ENCODE assay signal across 1 cellular context in the genomic region with DNA sequence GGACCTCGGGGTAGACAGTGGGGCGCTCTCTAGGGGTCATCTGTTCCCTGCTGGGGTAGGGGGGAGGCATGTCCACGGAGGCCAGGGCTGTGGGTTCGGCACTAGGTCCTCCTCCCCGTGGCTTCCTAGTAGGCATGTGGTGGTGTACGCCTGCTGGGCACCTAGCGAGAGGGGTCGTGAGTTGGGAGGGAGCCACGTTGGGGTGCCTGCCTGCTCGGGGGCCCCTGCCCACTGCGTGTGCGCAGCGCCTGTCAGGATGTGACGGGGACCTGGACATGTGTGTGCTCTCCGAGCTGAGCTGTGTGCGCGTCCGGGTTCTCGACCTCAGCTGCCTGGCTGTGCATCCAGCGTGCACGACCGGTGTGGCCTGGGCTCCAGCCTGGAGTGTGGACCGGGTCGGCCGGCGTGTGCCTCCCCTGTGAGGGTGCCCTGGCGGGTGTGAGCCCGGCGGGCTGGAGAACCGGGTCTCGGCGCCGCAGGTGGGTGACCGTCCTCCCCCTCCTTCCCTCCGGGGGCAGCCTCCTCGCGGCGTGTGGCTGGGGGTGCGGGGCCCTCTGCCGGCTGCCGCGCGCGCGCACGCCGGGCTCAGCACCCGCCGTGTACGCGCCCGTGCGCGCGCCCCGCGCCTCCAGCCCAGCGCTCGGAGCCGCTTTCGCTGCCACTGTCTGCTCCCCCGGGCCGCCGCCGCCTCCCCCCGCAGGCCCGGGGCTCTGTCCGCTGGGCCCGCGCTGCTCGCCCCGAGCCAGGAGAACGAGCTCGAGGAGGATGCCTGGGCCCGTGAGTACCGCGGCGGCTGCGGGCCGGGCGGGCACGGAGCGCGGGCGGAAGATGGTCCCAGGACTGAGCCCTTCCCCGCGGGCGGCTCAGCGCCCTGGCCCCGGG.
TF ChIP-seq lines count a peak whose summit lies in the region.

A gene with protein sequence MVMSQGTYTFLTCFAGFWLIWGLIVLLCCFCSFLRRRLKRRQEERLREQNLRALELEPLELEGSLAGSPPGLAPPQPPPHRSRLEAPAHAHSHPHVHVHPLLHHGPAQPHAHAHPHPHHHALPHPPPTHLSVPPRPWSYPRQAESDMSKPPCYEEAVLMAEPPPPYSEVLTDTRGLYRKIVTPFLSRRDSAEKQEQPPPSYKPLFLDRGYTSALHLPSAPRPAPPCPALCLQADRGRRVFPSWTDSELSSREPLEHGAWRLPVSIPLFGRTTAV (plus strand): TSS at position 631 of the 882 bp plus-strand sequence. CDS start 8,254 bp downstream, outside the sequence.

TF ChIP-seq in GM12878, 131 proteins besides CTCF, POLR2A, EP300 and RAD21 (continued from another document):
- TF ChIP-seq, protein P1, sequence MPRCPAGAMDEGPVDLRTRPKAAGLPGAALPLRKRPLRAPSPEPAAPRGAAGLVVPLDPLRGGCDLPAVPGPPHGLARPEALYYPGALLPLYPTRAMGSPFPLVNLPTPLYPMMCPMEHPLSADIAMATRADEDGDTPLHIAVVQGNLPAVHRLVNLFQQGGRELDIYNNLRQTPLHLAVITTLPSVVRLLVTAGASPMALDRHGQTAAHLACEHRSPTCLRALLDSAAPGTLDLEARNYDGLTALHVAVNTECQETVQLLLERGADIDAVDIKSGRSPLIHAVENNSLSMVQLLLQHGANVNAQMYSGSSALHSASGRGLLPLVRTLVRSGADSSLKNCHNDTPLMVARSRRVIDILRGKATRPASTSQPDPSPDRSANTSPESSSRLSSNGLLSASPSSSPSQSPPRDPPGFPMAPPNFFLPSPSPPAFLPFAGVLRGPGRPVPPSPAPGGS (IDR thresholded peaks at IDR 0.05; ENCODE audit: borderline replicate concordance, insufficient read depth, low read depth, low read length, poor library complexity, severe bottlenecking), result peak; percentile 9
- TF ChIP-seq, protein P2, sequence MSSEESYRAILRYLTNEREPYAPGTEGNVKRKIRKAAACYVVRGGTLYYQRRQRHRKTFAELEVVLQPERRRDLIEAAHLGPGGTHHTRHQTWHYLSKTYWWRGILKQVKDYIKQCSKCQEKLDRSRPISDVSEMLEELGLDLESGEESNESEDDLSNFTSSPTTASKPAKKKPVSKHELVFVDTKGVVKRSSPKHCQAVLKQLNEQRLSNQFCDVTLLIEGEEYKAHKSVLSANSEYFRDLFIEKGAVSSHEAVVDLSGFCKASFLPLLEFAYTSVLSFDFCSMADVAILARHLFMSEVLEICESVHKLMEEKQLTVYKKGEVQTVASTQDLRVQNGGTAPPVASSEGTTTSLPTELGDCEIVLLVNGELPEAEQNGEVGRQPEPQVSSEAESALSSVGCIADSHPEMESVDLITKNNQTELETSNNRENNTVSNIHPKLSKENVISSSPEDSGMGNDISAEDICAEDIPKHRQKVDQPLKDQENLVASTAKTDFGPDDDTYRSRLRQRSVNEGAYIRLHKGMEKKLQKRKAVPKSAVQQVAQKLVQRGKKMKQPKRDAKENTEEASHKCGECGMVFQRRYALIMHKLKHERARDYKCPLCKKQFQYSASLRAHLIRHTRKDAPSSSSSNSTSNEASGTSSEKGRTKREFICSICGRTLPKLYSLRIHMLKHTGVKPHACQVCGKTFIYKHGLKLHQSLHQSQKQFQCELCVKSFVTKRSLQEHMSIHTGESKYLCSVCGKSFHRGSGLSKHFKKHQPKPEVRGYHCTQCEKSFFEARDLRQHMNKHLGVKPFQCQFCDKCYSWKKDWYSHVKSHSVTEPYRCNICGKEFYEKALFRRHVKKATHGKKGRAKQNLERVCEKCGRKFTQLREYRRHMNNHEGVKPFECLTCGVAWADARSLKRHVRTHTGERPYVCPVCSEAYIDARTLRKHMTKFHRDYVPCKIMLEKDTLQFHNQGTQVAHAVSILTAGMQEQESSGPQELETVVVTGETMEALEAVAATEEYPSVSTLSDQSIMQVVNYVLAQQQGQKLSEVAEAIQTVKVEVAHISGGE (CRISPR knock-in tag; IDR thresholded peaks at IDR 0.05), result peak; percentile 35; the same call in 1 of the 2 replicates
- TF ChIP-seq MEF2B (IDR thresholded peaks at IDR 0.05; ENCODE audit: partially characterized antibody, poor library complexity, severe bottlenecking) (no peak), TARDBP (IDR thresholded peaks at IDR 0.05; ENCODE audit: borderline replicate concordance) (peak; percentile 30; the same call in 1 of the 2 replicates), NFXL1 (IDR thresholded peaks at IDR 0.05; ENCODE audit: borderline replicate concordance) (0 out of 2 replicates have a peak, but pooled peaks have one; percentile 45), CHD2 (IDR thresholded peaks at IDR 0.05; ENCODE audit: borderline replicate concordance, low read depth, low read length) (no peak), IKZF1 (conservative IDR thresholded peaks at IDR 0.05) (peak; percentile 75), CBFB (IDR thresholded peaks at IDR 0.05; ENCODE audit: low read depth) (no peak), POLR2AphosphoS5 (IDR thresholded peaks at IDR 0.05; ENCODE audit: low read length) (peak; percentile 73; the same call in 1 of the 2 replicates), BRCA1 (IDR thresholded peaks at IDR 0.05; ENCODE audit: low read depth, low read length) (no peak), IRF4 (IDR thresholded peaks at IDR 0.05; ENCODE audit: low read depth, low read length) (peak; percentile 37; the same call in 1 of the 2 replicates), RELA (IDR thresholded peaks at IDR 0.05; ENCODE audit: borderline replicate concordance, partially characterized antibody) (no peak), MTA3 (IDR thresholded peaks at IDR 0.05; ENCODE audit: borderline replicate concordance, low read length) (no peak), NR2F1 (conservative IDR thresholded peaks at IDR 0.05) (0 out of 2 replicates have a peak, but pooled peaks have one; percentile 73), TCF3 (IDR thresholded peaks at IDR 0.05; ENCODE audit: borderline replicate concordance, insufficient read depth, low read depth, low read length) (0 out of 2 replicates have a peak, but pooled peaks have one; percentile 70), TAF1 (IDR thresholded peaks at IDR 0.05; ENCODE audit: borderline replicate concordance, low read depth, low read length) (0 out of 2 replicates have a peak, but pooled peaks have one; percentile 14), ZSCAN29 (IDR thresholded peaks at IDR 0.05) (0 out of 2 replicates have a peak, but pooled peaks have one; percentile 34), SMC3 (IDR thresholded peaks at IDR 0.05; ENCODE audit: borderline replicate concordance, low read length) (peak; percentile 15; the same call in 1 of the 2 replicates), MYB (IDR thresholded peaks at IDR 0.05; ENCODE audit: borderline replicate concordance, low read depth, low read length) (no peak), ASH2L (IDR thresholded peaks at IDR 0.05; ENCODE audit: borderline replicate concordance, low read depth) (no peak), SMAD5 (IDR thresholded peaks at IDR 0.05; ENCODE audit: low read depth) (peak; percentile 61), ZNF217 (IDR thresholded peaks at IDR 0.05) (no peak), SP1 (IDR thresholded peaks at IDR 0.05; ENCODE audit: low read depth, low read length) (no peak), NBN (IDR thresholded peaks at IDR 0.05) (0 out of 2 replicates have a peak, but pooled peaks have one; percentile 13), IKZF2 (IDR thresholded peaks at IDR 0.05) (no peak), MEF2A (IDR thresholded peaks at IDR 0.05; ENCODE audit: insufficient read depth, low read depth, low read length) (0 out of 2 replicates have a peak, but pooled peaks have one; percentile 8)
- TF ChIP-seq, protein P3, sequence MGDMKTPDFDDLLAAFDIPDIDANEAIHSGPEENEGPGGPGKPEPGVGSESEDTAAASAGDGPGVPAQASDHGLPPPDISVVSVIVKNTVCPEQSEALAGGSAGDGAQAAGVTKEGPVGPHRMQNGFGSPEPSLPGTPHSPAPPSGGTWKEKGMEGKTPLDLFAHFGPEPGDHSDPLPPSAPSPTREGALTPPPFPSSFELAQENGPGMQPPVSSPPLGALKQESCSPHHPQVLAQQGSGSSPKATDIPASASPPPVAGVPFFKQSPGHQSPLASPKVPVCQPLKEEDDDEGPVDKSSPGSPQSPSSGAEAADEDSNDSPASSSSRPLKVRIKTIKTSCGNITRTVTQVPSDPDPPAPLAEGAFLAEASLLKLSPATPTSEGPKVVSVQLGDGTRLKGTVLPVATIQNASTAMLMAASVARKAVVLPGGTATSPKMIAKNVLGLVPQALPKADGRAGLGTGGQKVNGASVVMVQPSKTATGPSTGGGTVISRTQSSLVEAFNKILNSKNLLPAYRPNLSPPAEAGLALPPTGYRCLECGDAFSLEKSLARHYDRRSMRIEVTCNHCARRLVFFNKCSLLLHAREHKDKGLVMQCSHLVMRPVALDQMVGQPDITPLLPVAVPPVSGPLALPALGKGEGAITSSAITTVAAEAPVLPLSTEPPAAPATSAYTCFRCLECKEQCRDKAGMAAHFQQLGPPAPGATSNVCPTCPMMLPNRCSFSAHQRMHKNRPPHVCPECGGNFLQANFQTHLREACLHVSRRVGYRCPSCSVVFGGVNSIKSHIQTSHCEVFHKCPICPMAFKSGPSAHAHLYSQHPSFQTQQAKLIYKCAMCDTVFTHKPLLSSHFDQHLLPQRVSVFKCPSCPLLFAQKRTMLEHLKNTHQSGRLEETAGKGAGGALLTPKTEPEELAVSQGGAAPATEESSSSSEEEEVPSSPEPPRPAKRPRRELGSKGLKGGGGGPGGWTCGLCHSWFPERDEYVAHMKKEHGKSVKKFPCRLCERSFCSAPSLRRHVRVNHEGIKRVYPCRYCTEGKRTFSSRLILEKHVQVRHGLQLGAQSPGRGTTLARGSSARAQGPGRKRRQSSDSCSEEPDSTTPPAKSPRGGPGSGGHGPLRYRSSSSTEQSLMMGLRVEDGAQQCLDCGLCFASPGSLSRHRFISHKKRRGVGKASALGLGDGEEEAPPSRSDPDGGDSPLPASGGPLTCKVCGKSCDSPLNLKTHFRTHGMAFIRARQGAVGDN (IDR thresholded peaks at IDR 0.05), result peak; percentile 21; the same call in 1 of the 2 replicates
- TF ChIP-seq, protein P4, sequence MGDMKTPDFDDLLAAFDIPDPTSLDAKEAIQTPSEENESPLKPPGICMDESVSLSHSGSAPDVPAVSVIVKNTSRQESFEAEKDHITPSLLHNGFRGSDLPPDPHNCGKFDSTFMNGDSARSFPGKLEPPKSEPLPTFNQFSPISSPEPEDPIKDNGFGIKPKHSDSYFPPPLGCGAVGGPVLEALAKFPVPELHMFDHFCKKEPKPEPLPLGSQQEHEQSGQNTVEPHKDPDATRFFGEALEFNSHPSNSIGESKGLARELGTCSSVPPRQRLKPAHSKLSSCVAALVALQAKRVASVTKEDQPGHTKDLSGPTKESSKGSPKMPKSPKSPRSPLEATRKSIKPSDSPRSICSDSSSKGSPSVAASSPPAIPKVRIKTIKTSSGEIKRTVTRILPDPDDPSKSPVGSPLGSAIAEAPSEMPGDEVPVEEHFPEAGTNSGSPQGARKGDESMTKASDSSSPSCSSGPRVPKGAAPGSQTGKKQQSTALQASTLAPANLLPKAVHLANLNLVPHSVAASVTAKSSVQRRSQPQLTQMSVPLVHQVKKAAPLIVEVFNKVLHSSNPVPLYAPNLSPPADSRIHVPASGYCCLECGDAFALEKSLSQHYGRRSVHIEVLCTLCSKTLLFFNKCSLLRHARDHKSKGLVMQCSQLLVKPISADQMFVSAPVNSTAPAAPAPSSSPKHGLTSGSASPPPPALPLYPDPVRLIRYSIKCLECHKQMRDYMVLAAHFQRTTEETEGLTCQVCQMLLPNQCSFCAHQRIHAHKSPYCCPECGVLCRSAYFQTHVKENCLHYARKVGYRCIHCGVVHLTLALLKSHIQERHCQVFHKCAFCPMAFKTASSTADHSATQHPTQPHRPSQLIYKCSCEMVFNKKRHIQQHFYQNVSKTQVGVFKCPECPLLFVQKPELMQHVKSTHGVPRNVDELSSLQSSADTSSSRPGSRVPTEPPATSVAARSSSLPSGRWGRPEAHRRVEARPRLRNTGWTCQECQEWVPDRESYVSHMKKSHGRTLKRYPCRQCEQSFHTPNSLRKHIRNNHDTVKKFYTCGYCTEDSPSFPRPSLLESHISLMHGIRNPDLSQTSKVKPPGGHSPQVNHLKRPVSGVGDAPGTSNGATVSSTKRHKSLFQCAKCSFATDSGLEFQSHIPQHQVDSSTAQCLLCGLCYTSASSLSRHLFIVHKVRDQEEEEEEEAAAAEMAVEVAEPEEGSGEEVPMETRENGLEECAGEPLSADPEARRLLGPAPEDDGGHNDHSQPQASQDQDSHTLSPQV (IDR thresholded peaks at IDR 0.05), result no peak
- TF ChIP-seq, protein P5, sequence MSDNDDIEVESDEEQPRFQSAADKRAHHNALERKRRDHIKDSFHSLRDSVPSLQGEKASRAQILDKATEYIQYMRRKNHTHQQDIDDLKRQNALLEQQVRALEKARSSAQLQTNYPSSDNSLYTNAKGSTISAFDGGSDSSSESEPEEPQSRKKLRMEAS (IDR thresholded peaks at IDR 0.05; ENCODE audit: low read depth, low read length), result 0 out of 2 replicates have a peak, but pooled peaks have one; percentile 34
- TF ChIP-seq, protein P6, sequence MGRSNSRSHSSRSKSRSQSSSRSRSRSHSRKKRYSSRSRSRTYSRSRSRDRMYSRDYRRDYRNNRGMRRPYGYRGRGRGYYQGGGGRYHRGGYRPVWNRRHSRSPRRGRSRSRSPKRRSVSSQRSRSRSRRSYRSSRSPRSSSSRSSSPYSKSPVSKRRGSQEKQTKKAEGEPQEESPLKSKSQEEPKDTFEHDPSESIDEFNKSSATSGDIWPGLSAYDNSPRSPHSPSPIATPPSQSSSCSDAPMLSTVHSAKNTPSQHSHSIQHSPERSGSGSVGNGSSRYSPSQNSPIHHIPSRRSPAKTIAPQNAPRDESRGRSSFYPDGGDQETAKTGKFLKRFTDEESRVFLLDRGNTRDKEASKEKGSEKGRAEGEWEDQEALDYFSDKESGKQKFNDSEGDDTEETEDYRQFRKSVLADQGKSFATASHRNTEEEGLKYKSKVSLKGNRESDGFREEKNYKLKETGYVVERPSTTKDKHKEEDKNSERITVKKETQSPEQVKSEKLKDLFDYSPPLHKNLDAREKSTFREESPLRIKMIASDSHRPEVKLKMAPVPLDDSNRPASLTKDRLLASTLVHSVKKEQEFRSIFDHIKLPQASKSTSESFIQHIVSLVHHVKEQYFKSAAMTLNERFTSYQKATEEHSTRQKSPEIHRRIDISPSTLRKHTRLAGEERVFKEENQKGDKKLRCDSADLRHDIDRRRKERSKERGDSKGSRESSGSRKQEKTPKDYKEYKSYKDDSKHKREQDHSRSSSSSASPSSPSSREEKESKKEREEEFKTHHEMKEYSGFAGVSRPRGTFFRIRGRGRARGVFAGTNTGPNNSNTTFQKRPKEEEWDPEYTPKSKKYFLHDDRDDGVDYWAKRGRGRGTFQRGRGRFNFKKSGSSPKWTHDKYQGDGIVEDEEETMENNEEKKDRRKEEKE (IDR thresholded peaks at IDR 0.05), result 0 out of 2 replicates have a peak, but pooled peaks have one; percentile 46
